Comparison of ENCODE assay signal across 17 cellular contexts in genomic region chr17:44575408-44575807, GRCh38. TPM values are rescaled to one million over a fixed set of nuclear protein-coding genes. Genes with fewer than 3 reads are reported as not detected.
A peak's percentile ranks its signal among the peaks of the same experiment; 100 is the strongest.
DNase-seq lines count a peak whose midpoint lies in the region; ATAC-seq and TF ChIP-seq lines count a peak whose summit lies in the region.
"Had no signal": no experiment of that assay in that cellular context is flagged by ENCODE, and none has a peak within 500 bp of the region (broad histone marks: within the 10 kb centered on the region; RNA-seq: fewer than 3 reads in every experiment).

No MANE protein-coding gene starts in this region.

- no peaks in the 10 kb centered on the region for H3K36me3 Mint-ChIP-seq in glutamatergic neuron (ENCODE audit: unreplicated experiment)

- H3K4me1 ChIP-seq in right cardiac atrium (ENCODE audit: control insufficient read depth, insufficient read depth, low read length), result no peaks in the 10 kb centered on the region
- H3K4me1 ChIP-seq: HAP-1 had no signal

- H3K4me1 Mint-ChIP-seq in glutamatergic neuron (ENCODE audit: low read depth, unreplicated experiment), result peaks cover 3% of the 10 kb centered on the region
- H3K4me1 Mint-ChIP-seq: B cell had no signal

- intact Hi-C loops in left ventricle myocardium superior (cut with micrococcal nuclease), result no loop called here
- intact Hi-C loops in right cardiac atrium (cut with DNase I), result no loop called here

- H3K27ac Mint-ChIP-seq in glutamatergic neuron (ENCODE audit: unreplicated experiment), result no peak overlapping the region
- H3K27ac Mint-ChIP-seq: B cell; CD4-positive, alpha-beta T cell had no signal

- H3K4me3 ChIP-seq in right cardiac atrium (ENCODE audit: low read length), result no peak overlapping the region
- H3K4me3 ChIP-seq: HAP-1 had no signal

- ATAC-seq in left ventricle myocardium superior (peak; percentile 26), right cardiac atrium (no peak), GM21737 (IDR thresholded peaks at IDR 0.05; ENCODE audit: unreplicated experiment) (no peak)
- ATAC-seq: HepG2 had no signal

- no peak overlapping the region for H3K27ac ChIP-seq in right cardiac atrium (ENCODE audit: low read length)

- peaks cover 3% of the 10 kb centered on the region for H3K27me3 Mint-ChIP-seq in glutamatergic neuron (ENCODE audit: unreplicated experiment)

- no peak for TF ChIP-seq CTCF in glutamatergic neuron (IDR thresholded peaks at IDR 0.05; ENCODE audit: partially characterized antibody, unreplicated experiment)

- H3K4me3 Mint-ChIP-seq in glutamatergic neuron (ENCODE audit: unreplicated experiment), result peak overlapping the region; percentile 46
- H3K4me3 Mint-ChIP-seq: B cell; CD4-positive, alpha-beta T cell had no signal

- DNase-seq in left ventricle myocardium superior, result no peak
- DNase-seq in right cardiac atrium, result no peak
- peak; percentile 84 for DNase-seq in OCI-M1 (lab: John Stamatoyannopoulos, UW)
- DNase-seq in glutamatergic neuron, result no peak
- DNase-seq in nucleus accumbens (lab: John Stamatoyannopoulos, UW), result no peak
- DNase-seq in NCI-H2107 treated with DMSO at 0.1 percent for 48 hours (lab: John Stamatoyannopoulos, UW; ENCODE audit: unreplicated experiment), result no peak
- DNase-seq: 8988T; ACHN; C1 segment of cervical spinal cord; CD4-positive, alpha-beta T cell; DMS79 treated with DMSO at 0.1 percent for 48 hours; EL; GOT3 had no signal

- 28% methylated on average over 2 of the region's 2 CpGs for WGBS in right cardiac atrium

- peaks cover 2% of the 10 kb centered on the region for H3K9me3 Mint-ChIP-seq in glutamatergic neuron (ENCODE audit: unreplicated experiment)
- H3K9me3 Mint-ChIP-seq: CD4-positive, alpha-beta T cell had no signal

- H3K9me3 ChIP-seq in right cardiac atrium (ENCODE audit: control insufficient read depth, low read length), result no peaks in the 10 kb centered on the region
- H3K9me3 ChIP-seq: HAP-1 had no signal

- no peaks in the 10 kb centered on the region for H3K27me3 ChIP-seq in right cardiac atrium (ENCODE audit: control insufficient read depth, insufficient read depth)

RNA-seq across cellular contexts. Expression of gene FZD2, which starts 18.1 kb away (rescaled TPM):
- total RNA-seq in left ventricle myocardium superior (3.1 TPM), right cardiac atrium (10 to 100 TPM in 1 of 4 donors, 1 to 10 TPM in 3; 4.7 to 12.3 (median 7.9) TPM), glutamatergic neuron (ENCODE audit: unreplicated experiment) (1.3 TPM)
- 2.4 TPM for polyA plus RNA-seq in right cardiac atrium
- total RNA-seq: CD4-positive, alpha-beta T cell had no signal
